9 cellular contexts compared by ENCODE assay signal in the genomic region with DNA sequence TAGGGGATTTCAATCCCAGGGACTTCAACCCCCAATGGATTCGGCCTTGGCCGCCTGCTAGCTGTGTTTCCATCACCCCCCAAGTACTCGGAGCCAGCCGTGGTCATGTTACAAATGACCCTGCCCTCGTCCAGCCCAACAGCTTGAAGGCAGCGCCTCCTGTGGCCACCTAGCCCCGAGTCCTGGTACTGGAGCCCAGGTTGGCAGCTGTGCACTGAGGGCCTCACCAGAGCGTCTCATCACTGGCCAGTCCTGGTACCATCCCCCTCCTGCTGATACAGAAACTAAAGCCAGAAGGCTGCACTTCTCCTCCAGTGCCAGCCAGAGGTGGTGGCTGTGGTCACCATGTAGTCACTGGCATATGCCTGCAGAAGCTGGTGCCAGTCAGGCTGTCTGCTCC. TPM values are rescaled to one million over a fixed set of nuclear protein-coding genes. Genes with fewer than 3 reads are reported as not detected.
DNase-seq lines count a peak whose midpoint lies in the region; ATAC-seq and TF ChIP-seq lines count a peak whose summit lies in the region.
"Had no signal": no experiment of that assay in that cellular context is flagged by ENCODE, and none has a peak within 500 bp of the region (broad histone marks: within the 10 kb centered on the region; RNA-seq: fewer than 3 reads in every experiment).

No MANE protein-coding gene starts in this region.

- intact Hi-C loops in heart right ventricle (cut with DNase I): no loop called here
- intact Hi-C loops in Right ventricle myocardium inferior (cut with DNase I): no loop called here

- H3K9me3 ChIP-seq in heart right ventricle (no peaks in the 10 kb centered on the region), gastroesophageal sphincter (no peaks in the 10 kb centered on the region)

- no peaks in the 10 kb centered on the region for H3K36me3 Mint-ChIP-seq in activated naive CD8-positive, alpha-beta T cell treated with anti-CD3 and anti-CD28 coated beads for 36 hours

- H3K27ac ChIP-seq in heart right ventricle (no peak overlapping the region), foreskin keratinocyte (peak overlapping the region; percentile 83), gastroesophageal sphincter (no peak overlapping the region)

- DNase-seq in heart right ventricle: no peak
- no peak for DNase-seq in Right ventricle myocardium inferior (ENCODE audit: missing footprints)
- DNase-seq in RPMI8226: peak; percentile 81
- no peak for DNase-seq in foreskin keratinocyte
- DNase-seq in activated naive CD8-positive, alpha-beta T cell treated with anti-CD3 and anti-CD28 coated beads for 36 hours: no peak
- DNase-seq in T-helper 2 cell: no peak
- DNase-seq: activated naive CD4-positive, alpha-beta T cell treated with Interleukin-2 at 50 U/mL for 16 hours had no signal

- no peaks in the 10 kb centered on the region for H3K9me3 Mint-ChIP-seq in activated naive CD8-positive, alpha-beta T cell treated with anti-CD3 and anti-CD28 coated beads for 36 hours

- no peak overlapping the region for H3K4me3 Mint-ChIP-seq in activated naive CD8-positive, alpha-beta T cell treated with anti-CD3 and anti-CD28 coated beads for 36 hours

- WGBS in heart right ventricle, 2 donors: 43 to 48% methylated on average over 8 of the region's 8 CpGs
- 56% methylated on average over 5 of the region's 8 CpGs; no CpG with 5 or more reads in 1 of the 2 donors for WGBS in gastroesophageal sphincter (ENCODE audit: low coverage in 1 of 2), 2 donors

- no peak for TF ChIP-seq EP300 in gastroesophageal sphincter (IDR thresholded peaks at IDR 0.05)

- peaks cover 0 to 37% (median 0%) of the 10 kb centered on the region in 9 donors for H3K36me3 ChIP-seq in heart right ventricle
- H3K36me3 ChIP-seq in gastroesophageal sphincter: no peaks in the 10 kb centered on the region

- TF ChIP-seq CTCF in heart right ventricle (IDR thresholded peaks at IDR 0.05) (peak in 7 of 9 donors; percentile 22 to 35 (median 30)), foreskin keratinocyte (conservative IDR thresholded peaks at IDR 0.05) (peak; percentile 41), gastroesophageal sphincter (IDR thresholded peaks at IDR 0.05) (no peak)

- H3K27ac Mint-ChIP-seq in activated naive CD8-positive, alpha-beta T cell treated with anti-CD3 and anti-CD28 coated beads for 36 hours: no peak overlapping the region

- H3K4me1 Mint-ChIP-seq in activated naive CD8-positive, alpha-beta T cell treated with anti-CD3 and anti-CD28 coated beads for 36 hours: no peaks in the 10 kb centered on the region

- TF ChIP-seq POLR2A in gastroesophageal sphincter (IDR thresholded peaks at IDR 0.05): no peak

- ATAC-seq in heart right ventricle: peak in 3 of 8 donors; percentile 38 to 54 (median 43)
- no peak for ATAC-seq in Right ventricle myocardium inferior
- ATAC-seq in foreskin keratinocyte: no peak
- no peak for ATAC-seq in GM18861 (IDR thresholded peaks at IDR 0.05; ENCODE audit: unreplicated experiment)
- no peak for ATAC-seq in gastroesophageal sphincter

- no peaks in the 10 kb centered on the region for H3K4me1 ChIP-seq in heart right ventricle
- H3K4me1 ChIP-seq in foreskin keratinocyte: peaks cover 28% of the 10 kb centered on the region
- no peaks in the 10 kb centered on the region for H3K4me1 ChIP-seq in gastroesophageal sphincter

- H3K27me3 ChIP-seq in heart right ventricle (no peaks in the 10 kb centered on the region), foreskin keratinocyte (no peaks in the 10 kb centered on the region), gastroesophageal sphincter (peaks cover 17% of the 10 kb centered on the region)

- H3K27me3 Mint-ChIP-seq in activated naive CD8-positive, alpha-beta T cell treated with anti-CD3 and anti-CD28 coated beads for 36 hours: peaks cover 3% of the 10 kb centered on the region

- H3K4me3 ChIP-seq in heart right ventricle: no peak overlapping the region
- H3K4me3 ChIP-seq in gastroesophageal sphincter: no peak overlapping the region

RNA-seq across cellular contexts. Expression of a gene that starts 44.9 kb away (rescaled TPM):
- total RNA-seq in heart right ventricle: 10 to 100 TPM in 4 of 10 donors, 1 to 10 TPM in 6; 6.7 to 12.7 (median 9.0) TPM
- 10 to 100 TPM in 1 of 2 donors, 1 to 10 TPM in 1; 4.8 to 16.9 TPM for polyA plus RNA-seq in heart right ventricle
- total RNA-seq in Right ventricle myocardium inferior: 12.8 TPM
- 46.6 and 48.7 TPM in 2 replicates for total RNA-seq in foreskin keratinocyte
- polyA plus RNA-seq in foreskin keratinocyte: 47.7 and 52.2 TPM in 2 replicates
- total RNA-seq in activated naive CD8-positive, alpha-beta T cell treated with anti-CD3 and anti-CD28 coated beads for 36 hours: 10 to 100 TPM; 31.5 to 32.7 TPM
- total RNA-seq in gastroesophageal sphincter: 10 to 100 TPM; 17.0 to 26.6 (median 21.9) TPM

Comparison
In these comparisons a context has a peak if more than half of its experiments do, and no peak if none do; other contexts are left out.
1. CTCF ChIP-seq: peak in heart right ventricle (7 of 9) and foreskin keratinocyte (single experiment); none in gastroesophageal sphincter (0 of 4).